Comparison of ENCODE assay signal across 14 cellular contexts in genomic region chr18:56200381-56200831, GRCh38.
A peak's percentile ranks its signal among the peaks of the same experiment; 100 is the strongest.
DNase-seq lines count a peak whose midpoint lies in the region; ATAC-seq and TF ChIP-seq lines count a peak whose summit lies in the region.
"Had no signal": no experiment of that assay in that cellular context is flagged by ENCODE, and none has a peak within 500 bp of the region (broad histone marks: within the 10 kb centered on the region; RNA-seq: fewer than 3 reads in every experiment).

No MANE protein-coding gene starts in this region.

- H2AFZ ChIP-seq in hepatocyte, result peak overlapping the region; percentile 57

- H3K27me3 ChIP-seq in breast epithelium (no peaks in the 10 kb centered on the region), hepatocyte (no peaks in the 10 kb centered on the region), thoracic aorta (replicated peaks; ENCODE audit: insufficient read depth) (no peaks in the 10 kb centered on the region)
- H3K27me3 ChIP-seq: neutrophil had no signal

- H3K27ac ChIP-seq in breast epithelium (peak overlapping the region in 1 of 2 donors; percentile 44), hepatocyte (no peak overlapping the region), thoracic aorta (peak overlapping the region; percentile 14 to 16)
- H3K27ac ChIP-seq: neutrophil had no signal

- H3K79me2 ChIP-seq in hepatocyte, result no peaks in the 10 kb centered on the region

- no peak for ATAC-seq in thoracic aorta (ENCODE audit: insufficient number of reproducible peaks, low FRiP score, low read depth)
- ATAC-seq in GM21529 (IDR thresholded peaks at IDR 0.05; ENCODE audit: unreplicated experiment), result no peak
- ATAC-seq: stimulated activated naive CD8-positive, alpha-beta T cell treated with anti-CD3 and anti-CD28 coated beads, Interleukin-15, Interleukin-2, amounts not matched to agents 100 U/mL and 50 U/mL, for 24 hours had no signal

- POLR2A ChIA-PET in MCF 10A (lab: Yijun Ruan, JAX), result interaction anchor here (0.6 kb wide), 1 partner anchor 275 kb away, joined by 4 read pairs; no protein-coding TSS in a partner anchor

- H4K20me1 ChIP-seq in hepatocyte (ENCODE audit: insufficient read depth, poor library complexity, severe bottlenecking), result no peaks in the 10 kb centered on the region

- peaks cover 5% of the 10 kb centered on the region for H3K9me3 Mint-ChIP-seq in MCF 10A (ENCODE audit: unreplicated experiment)

- BruUV-seq in MCF 10A (replicated peaks; lab: Mats Ljungman, UMichigan), result no TSS peak

- no peaks in the 10 kb centered on the region for H3K27me3 Mint-ChIP-seq in MCF 10A (ENCODE audit: insufficient read depth, unreplicated experiment)
- H3K27me3 Mint-ChIP-seq: activated naive CD8-positive, alpha-beta T cell had no signal

- no peaks in the 10 kb centered on the region for H3K9me2 ChIP-seq in hepatocyte (replicated peaks; ENCODE audit: insufficient read depth)

- H3K4me2 ChIP-seq in hepatocyte, result no peak overlapping the region

- no peaks in the 10 kb centered on the region for H3K4me1 ChIP-seq in breast epithelium
- no peaks in the 10 kb centered on the region for H3K4me1 ChIP-seq in hepatocyte (ENCODE audit: insufficient read depth)
- peaks cover 26 to 42% of the 10 kb centered on the region in 2 donors for H3K4me1 ChIP-seq in thoracic aorta (ENCODE audit: control insufficient read depth in 1 of 2, low read depth in 2 of 2)

- intact Hi-C loops in MCF 10A (cut with micrococcal nuclease), result no loop called here
- intact Hi-C loops in breast epithelium (cut with DNase I; ENCODE audit: low total_unique reads), result loop anchor here (5.0 kb wide), 1 partner anchor 1128 kb away; no protein-coding TSS in a partner anchor

- H3K4me1 Mint-ChIP-seq in MCF 10A (ENCODE audit: insufficient read depth, unreplicated experiment), result no peaks in the 10 kb centered on the region

- WGBS in hepatocyte (ENCODE audit: low lambda C conversion rate, missing lambda C conversion rate), result 81% methylated on average over 1 of the region's 1 CpG

- H3K36me3 ChIP-seq in breast epithelium (no peaks in the 10 kb centered on the region), hepatocyte (replicated peaks; ENCODE audit: insufficient read depth, low read depth) (no peaks in the 10 kb centered on the region), thoracic aorta (no peaks in the 10 kb centered on the region)
- H3K36me3 ChIP-seq: neutrophil had no signal

- CTCF ChIA-PET in MCF 10A (lab: Yijun Ruan, JAX), result interaction anchor here (0.9 kb wide), 1 partner anchor 966 kb away, joined by 4 read pairs; no protein-coding TSS in a partner anchor

- H3K4me3 ChIP-seq in breast epithelium (no peak overlapping the region), hepatocyte (no peak overlapping the region), thoracic aorta (no peak overlapping the region)

- H3K9me3 ChIP-seq in breast epithelium (peaks cover 0 to 10% of the 10 kb centered on the region in 2 donors), hepatocyte (ENCODE audit: low read depth) (no peaks in the 10 kb centered on the region), thoracic aorta (peaks cover 6% of the 10 kb centered on the region)
- H3K9me3 ChIP-seq: neutrophil had no signal

- TF ChIP-seq CTCF in MCF 10A (IDR thresholded peaks at IDR 0.05; ENCODE audit: unreplicated experiment) (no peak), breast epithelium (IDR thresholded peaks at IDR 0.05) (no peak), hepatocyte (IDR thresholded peaks at IDR 0.05; ENCODE audit: poor library complexity) (no peak), thoracic aorta (IDR thresholded peaks at IDR 0.05) (no peak)

- H3K27ac Mint-ChIP-seq in MCF 10A (ENCODE audit: low read depth, unreplicated experiment), result no peak overlapping the region
- H3K27ac Mint-ChIP-seq: activated naive CD8-positive, alpha-beta T cell had no signal

- DNase-seq in MCF 10A (ENCODE audit: unreplicated experiment), result peak; percentile 37
- DNase-seq in breast epithelium (ENCODE audit: low spot score in 2 of 2), result no peak
- peak; percentile 34 for DNase-seq in astrocyte of the hippocampus (ENCODE audit: low read depth, low spot score)
- DNase-seq in hepatocyte (ENCODE audit: low spot score), result no peak
- no peak for DNase-seq in thoracic aorta (ENCODE audit: low spot score)
- DNase-seq in T1000 (lab: John Stamatoyannopoulos, UW), result no peak
- no peak for DNase-seq in activated CD4-positive, alpha-beta T cell treated with anti-CD3 and anti-CD28 coated beads, Interleukin-2, amount 50 U/mL, for 48 hours
- DNase-seq: effector CD4-positive, alpha-beta T cell; NK-92 treated with Interleukin-12 subunit alpha and Interleukin-12 subunit beta, amount 100 ng/mL, for 24 hours; stimulated activated CD4-positive, alpha-beta T cell treated with anti-CD3 and anti-CD28 coated beads, Interleukin-2, amount 100 ng/mL, for 48 hours; stimulated activated naive CD8-positive, alpha-beta T cell treated with anti-CD3 and anti-CD28 coated beads, Interleukin-15, Interleukin-2, amounts not matched to agents 100 U/mL and 50 U/mL, for 24 hours had no signal

- no peak for TF ChIP-seq POLR2A in breast epithelium (IDR thresholded peaks at IDR 0.05)

- no peaks in the 10 kb centered on the region for H3K36me3 Mint-ChIP-seq in MCF 10A (ENCODE audit: insufficient read depth, unreplicated experiment)
- H3K36me3 Mint-ChIP-seq: activated naive CD8-positive, alpha-beta T cell had no signal

- H3K4me3 Mint-ChIP-seq in MCF 10A (ENCODE audit: unreplicated experiment), result no peak overlapping the region
- H3K4me3 Mint-ChIP-seq: activated naive CD8-positive, alpha-beta T cell had no signal

Comparison
In these comparisons a context has a peak if more than half of its experiments do, and no peak if none do; other contexts are left out.
1. DNase-seq: peak in MCF 10A (single experiment) and astrocyte of the hippocampus (single experiment); none in breast epithelium (0 of 2), hepatocyte (single experiment), thoracic aorta (single experiment), T1000 (single experiment) and activated CD4-positive, alpha-beta T cell treated with anti-CD3 and anti-CD28 coated beads, Interleukin-2, amount 50 U/mL, for 48 hours (0 of 2).